In genomic region chr20:20480689-20481088, GRCh38 we compare ENCODE assay signal across 14 cellular contexts.
DNase-seq lines count a peak whose midpoint lies in the region; TF ChIP-seq lines count a peak whose summit lies in the region.
"Had no signal": no experiment of that assay in that cellular context is flagged by ENCODE, and none has a peak within 500 bp of the region (broad histone marks: within the 10 kb centered on the region; RNA-seq: fewer than 3 reads in every experiment).

No MANE protein-coding gene starts in this region.

- H3K4me3 ChIP-seq in epithelial cell of proximal tubule (ENCODE audit: low read depth, low read length) (no peak overlapping the region), skeletal muscle cell (ENCODE audit: low read depth, low read length) (no peak overlapping the region), esophagus muscularis mucosa (no peak overlapping the region), OCI-LY7 (ENCODE audit: low read depth, low read length, poor library complexity, severe bottlenecking) (no peak overlapping the region)
- H3K4me3 ChIP-seq: skin epidermis had no signal

- H3K27ac ChIP-seq in esophagus muscularis mucosa (replicated peaks in 1 of 4) (no peak overlapping the region), OCI-LY7 (ENCODE audit: low read depth, low read length, poor library complexity, severe bottlenecking) (no peak overlapping the region)
- H3K27ac ChIP-seq: 22Rv1, skin epidermis had no signal

- H2AFZ ChIP-seq in OCI-LY7 (ENCODE audit: low read length) = no peak overlapping the region

- 100% methylated on average over 2 of the region's 2 CpGs for WGBS in esophagus muscularis mucosa

- CTCF ChIA-PET in OCI-LY7 (lab: Charles Lee; ENCODE audit: unreplicated experiment) = no interaction called here

- H3K79me2 ChIP-seq in OCI-LY7 (ENCODE audit: insufficient read depth, low read depth, low read length) = no peaks in the 10 kb centered on the region

- no TSS peak for BruUV-seq in OCI-LY7 (replicated peaks; lab: Mats Ljungman, UMichigan)

- H3K36me3 ChIP-seq in esophagus muscularis mucosa = peaks cover 0 to 18% (median 8%) of the 10 kb centered on the region in 4 donors
- no peaks in the 10 kb centered on the region for H3K36me3 ChIP-seq in OCI-LY7 (ENCODE audit: insufficient read depth, low read length)

- H3K4me1 ChIP-seq in esophagus muscularis mucosa = no peaks in the 10 kb centered on the region
- H3K4me1 ChIP-seq in OCI-LY7 (ENCODE audit: insufficient read depth, low read length, poor library complexity, severe bottlenecking) = no peaks in the 10 kb centered on the region

- no peak for TF ChIP-seq POLR2A in esophagus muscularis mucosa (IDR thresholded peaks at IDR 0.05; ENCODE audit: low read depth)

- POLR2A ChIA-PET in OCI-LY7 (lab: Charles Lee) = no interaction called here

- H4K20me1 ChIP-seq in OCI-LY7 (ENCODE audit: insufficient read depth, low read length) = no peaks in the 10 kb centered on the region

- H3K9me3 ChIP-seq in esophagus muscularis mucosa (no peaks in the 10 kb centered on the region), OCI-LY7 (ENCODE audit: low read length) (no peaks in the 10 kb centered on the region)

- peak; percentile 39 for DNase-seq in SIG-M5 treated with dmso at 0.1 percent for 504 hours (lab: John Stamatoyannopoulos, UW; ENCODE audit: unreplicated experiment)
- no peak for DNase-seq in SIG-M5 (lab: John Stamatoyannopoulos, UW)
- DNase-seq in NCI-H226 = peak; percentile 49
- DNase-seq in epithelial cell of proximal tubule (ENCODE audit: low read depth) = peak; percentile 20
- peak; percentile 47 for DNase-seq in skeletal muscle cell (ENCODE audit: low read depth)
- DNase-seq in NCI-H524 treated with DMSO at 0.1 percent for 48 hours (lab: John Stamatoyannopoulos, UW) = no peak
- no peak for DNase-seq in esophagus muscularis mucosa (ENCODE audit: extremely low spot score)
- DNase-seq in OCI-LY7 (ENCODE audit: low spot score) = no peak
- DNase-seq: activated CD8-positive, alpha-beta memory T cell treated with anti-CD3 and anti-CD28 coated beads, Interleukin-2, amount 10 ng/mL, durations not matched to agents 7 days and 5 days; DND-41; naive B cell; NCI-H1048 had no signal

- TF ChIP-seq EP300 in esophagus muscularis mucosa (IDR thresholded peaks at IDR 0.05) = no peak

- intact Hi-C loops in esophagus muscularis mucosa (cut with DNase I) = no loop called here
- intact Hi-C loops in OCI-LY7 (cut with micrococcal nuclease; ENCODE audit: unreplicated experiment) = no loop called here

- H3K9me2 ChIP-seq in OCI-LY7 (ENCODE audit: insufficient read depth, low read length) = no peaks in the 10 kb centered on the region

- TF ChIP-seq CTCF in epithelial cell of proximal tubule (conservative IDR thresholded peaks at IDR 0.05; ENCODE audit: low read depth, low read length) (no peak), esophagus muscularis mucosa (IDR thresholded peaks at IDR 0.05) (no peak), OCI-LY7 (conservative IDR thresholded peaks at IDR 0.05; ENCODE audit: low read length) (no peak)

- H3K4me2 ChIP-seq in OCI-LY7 (ENCODE audit: low read length) = no peak overlapping the region

- no peaks in the 10 kb centered on the region for H3K27me3 ChIP-seq in esophagus muscularis mucosa

Comparison
In these comparisons a context has a peak if more than half of its experiments do, and no peak if none do; other contexts are left out.
1. DNase-seq: peak in SIG-M5 treated with dmso at 0.1 percent for 504 hours (single experiment), NCI-H226 (single experiment), epithelial cell of proximal tubule (single experiment) and skeletal muscle cell (single experiment); none in SIG-M5 (single experiment), NCI-H524 treated with DMSO at 0.1 percent for 48 hours (single experiment), esophagus muscularis mucosa (single experiment) and OCI-LY7 (single experiment).